Comparison of ENCODE assay signal across 1 cellular context in the genomic region with DNA sequence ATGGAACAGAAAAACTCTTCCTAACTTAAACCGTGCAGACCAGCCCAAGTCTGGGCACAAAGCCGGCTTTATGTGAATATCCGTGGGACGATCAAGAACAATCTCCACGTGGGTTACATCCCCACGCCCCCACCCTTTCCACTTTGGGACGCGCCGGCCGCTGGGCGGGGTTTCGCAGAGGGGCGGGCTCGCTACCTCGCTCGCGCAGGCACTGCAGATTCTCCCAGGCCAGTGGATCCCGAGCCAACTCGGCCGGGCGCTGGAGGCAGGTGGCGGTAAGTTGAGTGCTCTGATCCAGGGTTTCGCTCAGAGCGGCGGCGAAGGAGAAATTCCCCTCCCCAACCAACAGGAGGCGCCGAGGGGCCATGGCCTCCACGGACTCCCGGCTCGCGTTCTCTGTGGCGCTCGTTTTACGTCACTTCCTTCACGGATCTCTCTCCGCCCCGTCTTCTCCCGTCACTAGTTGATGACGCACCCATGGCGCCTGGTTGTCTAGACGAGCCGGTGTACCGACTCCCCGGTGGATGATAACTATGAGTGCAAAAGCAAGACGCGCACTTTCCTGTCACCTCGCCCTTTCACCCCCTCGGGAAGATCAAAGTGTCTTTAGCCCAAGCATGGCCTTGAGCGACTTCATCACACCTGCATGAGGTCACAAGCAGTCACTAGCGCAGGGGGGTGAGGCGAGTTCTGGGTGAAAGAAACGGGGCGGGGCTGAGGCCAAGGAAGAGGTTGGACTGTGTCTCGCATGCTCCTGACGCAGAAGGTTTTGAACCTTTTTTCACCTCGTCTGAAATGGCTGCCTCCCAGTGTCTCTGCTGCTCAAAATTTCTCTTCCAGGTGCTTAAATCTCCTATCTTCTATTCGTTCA.
TF ChIP-seq lines count a peak whose summit lies in the region.

A gene with protein sequence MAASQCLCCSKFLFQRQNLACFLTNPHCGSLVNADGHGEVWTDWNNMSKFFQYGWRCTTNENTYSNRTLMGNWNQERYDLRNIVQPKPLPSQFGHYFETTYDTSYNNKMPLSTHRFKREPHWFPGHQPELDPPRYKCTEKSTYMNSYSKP (plus strand): TSS at position 776 of the 871 bp plus-strand sequence. CDS start 20 bp downstream, at position 796.
A gene with protein sequence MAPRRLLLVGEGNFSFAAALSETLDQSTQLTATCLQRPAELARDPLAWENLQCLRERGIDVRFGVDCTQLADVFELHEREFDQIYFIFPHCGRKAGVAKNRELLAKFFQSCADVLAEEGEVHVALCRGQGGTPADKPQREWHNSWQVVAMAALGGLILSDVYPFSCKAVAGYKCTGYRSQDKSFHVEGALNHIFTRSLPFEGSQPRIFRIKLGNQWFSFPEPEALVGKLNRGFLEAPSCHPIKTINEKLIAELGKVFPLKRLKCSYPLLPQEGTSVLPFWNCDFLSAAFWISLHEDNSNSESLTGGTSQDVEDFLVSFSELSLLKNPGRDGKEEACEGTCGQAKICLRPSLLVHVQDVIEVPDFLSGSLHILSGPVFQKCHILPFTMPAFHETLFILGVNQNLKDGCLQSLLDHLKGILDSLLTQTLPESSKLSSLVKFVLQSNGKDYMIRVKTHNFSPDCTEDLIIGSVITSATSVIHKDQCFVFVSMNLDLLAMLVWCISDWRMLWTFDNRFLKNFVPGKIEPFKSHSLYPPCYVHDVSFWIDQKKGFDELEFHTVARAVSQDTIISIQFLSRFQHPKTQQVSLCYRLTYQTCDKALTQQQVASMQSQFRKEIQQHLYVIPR (minus strand): TSS at position 400 of the 871 bp plus-strand sequence. CDS start 33 bp downstream, at position 367.

TF ChIP-seq in GM12878, 131 proteins besides CTCF, POLR2A, EP300 and RAD21 (continued from another document and continues in another):
- TF ChIP-seq, protein P1, sequence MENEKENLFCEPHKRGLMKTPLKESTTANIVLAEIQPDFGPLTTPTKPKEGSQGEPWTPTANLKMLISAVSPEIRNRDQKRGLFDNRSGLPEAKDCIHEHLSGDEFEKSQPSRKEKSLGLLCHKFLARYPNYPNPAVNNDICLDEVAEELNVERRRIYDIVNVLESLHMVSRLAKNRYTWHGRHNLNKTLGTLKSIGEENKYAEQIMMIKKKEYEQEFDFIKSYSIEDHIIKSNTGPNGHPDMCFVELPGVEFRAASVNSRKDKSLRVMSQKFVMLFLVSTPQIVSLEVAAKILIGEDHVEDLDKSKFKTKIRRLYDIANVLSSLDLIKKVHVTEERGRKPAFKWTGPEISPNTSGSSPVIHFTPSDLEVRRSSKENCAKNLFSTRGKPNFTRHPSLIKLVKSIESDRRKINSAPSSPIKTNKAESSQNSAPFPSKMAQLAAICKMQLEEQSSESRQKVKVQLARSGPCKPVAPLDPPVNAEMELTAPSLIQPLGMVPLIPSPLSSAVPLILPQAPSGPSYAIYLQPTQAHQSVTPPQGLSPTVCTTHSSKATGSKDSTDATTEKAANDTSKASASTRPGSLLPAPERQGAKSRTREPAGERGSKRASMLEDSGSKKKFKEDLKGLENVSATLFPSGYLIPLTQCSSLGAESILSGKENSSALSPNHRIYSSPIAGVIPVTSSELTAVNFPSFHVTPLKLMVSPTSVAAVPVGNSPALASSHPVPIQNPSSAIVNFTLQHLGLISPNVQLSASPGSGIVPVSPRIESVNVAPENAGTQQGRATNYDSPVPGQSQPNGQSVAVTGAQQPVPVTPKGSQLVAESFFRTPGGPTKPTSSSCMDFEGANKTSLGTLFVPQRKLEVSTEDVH (IDR thresholded peaks at IDR 0.05; ENCODE audit: low read depth, partially characterized antibody) = peak; percentile 91
- TF ChIP-seq TARDBP (IDR thresholded peaks at IDR 0.05; ENCODE audit: borderline replicate concordance) (no peak; the same call in 1 of the 2 replicates), NBN (IDR thresholded peaks at IDR 0.05) (peak; percentile 100), MYB (IDR thresholded peaks at IDR 0.05; ENCODE audit: borderline replicate concordance, low read depth, low read length) (no peak), SREBF2 (IDR thresholded peaks at IDR 0.05; ENCODE audit: low read length) (no peak), GABPA (IDR thresholded peaks at IDR 0.05; ENCODE audit: low read depth) (peak; percentile 88), RFX5 (IDR thresholded peaks at IDR 0.05; ENCODE audit: low read depth, low read length) (0 out of 2 replicates have a peak, but pooled peaks have one; percentile 44), RELA (IDR thresholded peaks at IDR 0.05; ENCODE audit: borderline replicate concordance, partially characterized antibody) (peak; percentile 77), TCF3 (IDR thresholded peaks at IDR 0.05; ENCODE audit: borderline replicate concordance, insufficient read depth, low read depth, low read length) (no peak), PAX8 (IDR thresholded peaks at IDR 0.05) (no peak), SP1 (IDR thresholded peaks at IDR 0.05; ENCODE audit: low read depth, low read length) (peak; percentile 61), STAT3 (IDR thresholded peaks at IDR 0.05; ENCODE audit: low read depth, low read length) (0 out of 2 replicates have a peak, but pooled peaks have one; percentile 72), CBX5 (IDR thresholded peaks at IDR 0.05; ENCODE audit: low read depth) (no peak; the same call in 1 of the 2 replicates), YBX1 (IDR thresholded peaks at IDR 0.05) (no peak), ZZZ3 (IDR thresholded peaks at IDR 0.05; ENCODE audit: control insufficient read depth, insufficient read length, low read depth) (no peak), BHLHE40 (IDR thresholded peaks at IDR 0.05; ENCODE audit: borderline replicate concordance in 1 of 2, low read depth in 2 of 2, low read length in 1 of 2) (peak; percentile 48 to 54), NR2C2 (IDR thresholded peaks at IDR 0.05; ENCODE audit: borderline replicate concordance, control insufficient read depth, insufficient read length, low read depth) (no peak), SIN3A (IDR thresholded peaks at IDR 0.05; ENCODE audit: low read depth, low read length) (no peak; the same call in 1 of the 2 replicates), ZBED1 (IDR thresholded peaks at IDR 0.05; ENCODE audit: borderline replicate concordance) (0 out of 2 replicates have a peak, but pooled peaks have one; percentile 34), ESRRA (IDR thresholded peaks at IDR 0.05; ENCODE audit: low read length) (no peak; the same call in 1 of the 2 replicates), IRF4 (IDR thresholded peaks at IDR 0.05; ENCODE audit: low read depth, low read length) (0 out of 2 replicates have a peak, but pooled peaks have one; percentile 57), RAD51 (IDR thresholded peaks at IDR 0.05) (peak; percentile 51; the same call in 1 of the 2 replicates), SMC3 (IDR thresholded peaks at IDR 0.05; ENCODE audit: borderline replicate concordance, low read length) (peak; percentile 47; the same call in 1 of the 2 replicates), BACH1 (IDR thresholded peaks at IDR 0.05; ENCODE audit: borderline replicate concordance) (0 out of 2 replicates have a peak, but pooled peaks have one; percentile 39), ATF7 (IDR thresholded peaks at IDR 0.05; ENCODE audit: low read depth) (peak; percentile 92), MTA2 (IDR thresholded peaks at IDR 0.05; ENCODE audit: low read depth) (no peak; the same call in none of the 2 replicates), SMAD1 (IDR thresholded peaks at IDR 0.05; ENCODE audit: low read depth, partially characterized antibody) (peak; percentile 26), CHD4 (IDR thresholded peaks at IDR 0.05) (no peak), DPF2 (IDR thresholded peaks at IDR 0.05) (no peak)
- TF ChIP-seq, protein P2, sequence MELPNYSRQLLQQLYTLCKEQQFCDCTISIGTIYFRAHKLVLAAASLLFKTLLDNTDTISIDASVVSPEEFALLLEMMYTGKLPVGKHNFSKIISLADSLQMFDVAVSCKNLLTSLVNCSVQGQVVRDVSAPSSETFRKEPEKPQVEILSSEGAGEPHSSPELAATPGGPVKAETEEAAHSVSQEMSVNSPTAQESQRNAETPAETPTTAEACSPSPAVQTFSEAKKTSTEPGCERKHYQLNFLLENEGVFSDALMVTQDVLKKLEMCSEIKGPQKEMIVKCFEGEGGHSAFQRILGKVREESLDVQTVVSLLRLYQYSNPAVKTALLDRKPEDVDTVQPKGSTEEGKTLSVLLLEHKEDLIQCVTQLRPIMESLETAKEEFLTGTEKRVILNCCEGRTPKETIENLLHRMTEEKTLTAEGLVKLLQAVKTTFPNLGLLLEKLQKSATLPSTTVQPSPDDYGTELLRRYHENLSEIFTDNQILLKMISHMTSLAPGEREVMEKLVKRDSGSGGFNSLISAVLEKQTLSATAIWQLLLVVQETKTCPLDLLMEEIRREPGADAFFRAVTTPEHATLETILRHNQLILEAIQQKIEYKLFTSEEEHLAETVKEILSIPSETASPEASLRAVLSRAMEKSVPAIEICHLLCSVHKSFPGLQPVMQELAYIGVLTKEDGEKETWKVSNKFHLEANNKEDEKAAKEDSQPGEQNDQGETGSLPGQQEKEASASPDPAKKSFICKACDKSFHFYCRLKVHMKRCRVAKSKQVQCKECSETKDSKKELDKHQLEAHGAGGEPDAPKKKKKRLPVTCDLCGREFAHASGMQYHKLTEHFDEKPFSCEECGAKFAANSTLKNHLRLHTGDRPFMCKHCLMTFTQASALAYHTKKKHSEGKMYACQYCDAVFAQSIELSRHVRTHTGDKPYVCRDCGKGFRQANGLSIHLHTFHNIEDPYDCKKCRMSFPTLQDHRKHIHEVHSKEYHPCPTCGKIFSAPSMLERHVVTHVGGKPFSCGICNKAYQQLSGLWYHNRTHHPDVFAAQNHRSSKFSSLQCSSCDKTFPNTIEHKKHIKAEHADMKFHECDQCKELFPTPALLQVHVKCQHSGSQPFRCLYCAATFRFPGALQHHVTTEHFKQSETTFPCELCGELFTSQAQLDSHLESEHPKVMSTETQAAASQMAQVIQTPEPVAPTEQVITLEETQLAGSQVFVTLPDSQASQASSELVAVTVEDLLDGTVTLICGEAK (IDR thresholded peaks at IDR 0.05; ENCODE audit: borderline replicate concordance) = peak; percentile 92
- TF ChIP-seq, protein P3, sequence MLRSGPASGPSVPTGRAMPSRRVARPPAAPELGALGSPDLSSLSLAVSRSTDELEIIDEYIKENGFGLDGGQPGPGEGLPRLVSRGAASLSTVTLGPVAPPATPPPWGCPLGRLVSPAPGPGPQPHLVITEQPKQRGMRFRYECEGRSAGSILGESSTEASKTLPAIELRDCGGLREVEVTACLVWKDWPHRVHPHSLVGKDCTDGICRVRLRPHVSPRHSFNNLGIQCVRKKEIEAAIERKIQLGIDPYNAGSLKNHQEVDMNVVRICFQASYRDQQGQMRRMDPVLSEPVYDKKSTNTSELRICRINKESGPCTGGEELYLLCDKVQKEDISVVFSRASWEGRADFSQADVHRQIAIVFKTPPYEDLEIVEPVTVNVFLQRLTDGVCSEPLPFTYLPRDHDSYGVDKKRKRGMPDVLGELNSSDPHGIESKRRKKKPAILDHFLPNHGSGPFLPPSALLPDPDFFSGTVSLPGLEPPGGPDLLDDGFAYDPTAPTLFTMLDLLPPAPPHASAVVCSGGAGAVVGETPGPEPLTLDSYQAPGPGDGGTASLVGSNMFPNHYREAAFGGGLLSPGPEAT (IDR thresholded peaks at IDR 0.05; ENCODE audit: low read depth) = peak; percentile 89
- TF ChIP-seq, protein P4, sequence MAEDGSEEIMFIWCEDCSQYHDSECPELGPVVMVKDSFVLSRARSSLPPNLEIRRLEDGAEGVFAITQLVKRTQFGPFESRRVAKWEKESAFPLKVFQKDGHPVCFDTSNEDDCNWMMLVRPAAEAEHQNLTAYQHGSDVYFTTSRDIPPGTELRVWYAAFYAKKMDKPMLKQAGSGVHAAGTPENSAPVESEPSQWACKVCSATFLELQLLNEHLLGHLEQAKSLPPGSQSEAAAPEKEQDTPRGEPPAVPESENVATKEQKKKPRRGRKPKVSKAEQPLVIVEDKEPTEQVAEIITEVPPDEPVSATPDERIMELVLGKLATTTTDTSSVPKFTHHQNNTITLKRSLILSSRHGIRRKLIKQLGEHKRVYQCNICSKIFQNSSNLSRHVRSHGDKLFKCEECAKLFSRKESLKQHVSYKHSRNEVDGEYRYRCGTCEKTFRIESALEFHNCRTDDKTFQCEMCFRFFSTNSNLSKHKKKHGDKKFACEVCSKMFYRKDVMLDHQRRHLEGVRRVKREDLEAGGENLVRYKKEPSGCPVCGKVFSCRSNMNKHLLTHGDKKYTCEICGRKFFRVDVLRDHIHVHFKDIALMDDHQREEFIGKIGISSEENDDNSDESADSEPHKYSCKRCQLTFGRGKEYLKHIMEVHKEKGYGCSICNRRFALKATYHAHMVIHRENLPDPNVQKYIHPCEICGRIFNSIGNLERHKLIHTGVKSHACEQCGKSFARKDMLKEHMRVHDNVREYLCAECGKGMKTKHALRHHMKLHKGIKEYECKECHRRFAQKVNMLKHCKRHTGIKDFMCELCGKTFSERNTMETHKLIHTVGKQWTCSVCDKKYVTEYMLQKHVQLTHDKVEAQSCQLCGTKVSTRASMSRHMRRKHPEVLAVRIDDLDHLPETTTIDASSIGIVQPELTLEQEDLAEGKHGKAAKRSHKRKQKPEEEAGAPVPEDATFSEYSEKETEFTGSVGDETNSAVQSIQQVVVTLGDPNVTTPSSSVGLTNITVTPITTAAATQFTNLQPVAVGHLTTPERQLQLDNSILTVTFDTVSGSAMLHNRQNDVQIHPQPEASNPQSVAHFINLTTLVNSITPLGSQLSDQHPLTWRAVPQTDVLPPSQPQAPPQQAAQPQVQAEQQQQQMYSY (CRISPR knock-in tag; IDR thresholded peaks at IDR 0.05) = no peak
- TF ChIP-seq, protein P5, sequence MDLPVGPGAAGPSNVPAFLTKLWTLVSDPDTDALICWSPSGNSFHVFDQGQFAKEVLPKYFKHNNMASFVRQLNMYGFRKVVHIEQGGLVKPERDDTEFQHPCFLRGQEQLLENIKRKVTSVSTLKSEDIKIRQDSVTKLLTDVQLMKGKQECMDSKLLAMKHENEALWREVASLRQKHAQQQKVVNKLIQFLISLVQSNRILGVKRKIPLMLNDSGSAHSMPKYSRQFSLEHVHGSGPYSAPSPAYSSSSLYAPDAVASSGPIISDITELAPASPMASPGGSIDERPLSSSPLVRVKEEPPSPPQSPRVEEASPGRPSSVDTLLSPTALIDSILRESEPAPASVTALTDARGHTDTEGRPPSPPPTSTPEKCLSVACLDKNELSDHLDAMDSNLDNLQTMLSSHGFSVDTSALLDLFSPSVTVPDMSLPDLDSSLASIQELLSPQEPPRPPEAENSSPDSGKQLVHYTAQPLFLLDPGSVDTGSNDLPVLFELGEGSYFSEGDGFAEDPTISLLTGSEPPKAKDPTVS (IDR thresholded peaks at IDR 0.05; ENCODE audit: low read depth, low read length) = no peak
- TF ChIP-seq, protein P6, sequence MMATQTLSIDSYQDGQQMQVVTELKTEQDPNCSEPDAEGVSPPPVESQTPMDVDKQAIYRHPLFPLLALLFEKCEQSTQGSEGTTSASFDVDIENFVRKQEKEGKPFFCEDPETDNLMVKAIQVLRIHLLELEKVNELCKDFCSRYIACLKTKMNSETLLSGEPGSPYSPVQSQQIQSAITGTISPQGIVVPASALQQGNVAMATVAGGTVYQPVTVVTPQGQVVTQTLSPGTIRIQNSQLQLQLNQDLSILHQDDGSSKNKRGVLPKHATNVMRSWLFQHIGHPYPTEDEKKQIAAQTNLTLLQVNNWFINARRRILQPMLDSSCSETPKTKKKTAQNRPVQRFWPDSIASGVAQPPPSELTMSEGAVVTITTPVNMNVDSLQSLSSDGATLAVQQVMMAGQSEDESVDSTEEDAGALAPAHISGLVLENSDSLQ (IDR thresholded peaks at IDR 0.05) = peak; percentile 47
- TF ChIP-seq, protein P7, sequence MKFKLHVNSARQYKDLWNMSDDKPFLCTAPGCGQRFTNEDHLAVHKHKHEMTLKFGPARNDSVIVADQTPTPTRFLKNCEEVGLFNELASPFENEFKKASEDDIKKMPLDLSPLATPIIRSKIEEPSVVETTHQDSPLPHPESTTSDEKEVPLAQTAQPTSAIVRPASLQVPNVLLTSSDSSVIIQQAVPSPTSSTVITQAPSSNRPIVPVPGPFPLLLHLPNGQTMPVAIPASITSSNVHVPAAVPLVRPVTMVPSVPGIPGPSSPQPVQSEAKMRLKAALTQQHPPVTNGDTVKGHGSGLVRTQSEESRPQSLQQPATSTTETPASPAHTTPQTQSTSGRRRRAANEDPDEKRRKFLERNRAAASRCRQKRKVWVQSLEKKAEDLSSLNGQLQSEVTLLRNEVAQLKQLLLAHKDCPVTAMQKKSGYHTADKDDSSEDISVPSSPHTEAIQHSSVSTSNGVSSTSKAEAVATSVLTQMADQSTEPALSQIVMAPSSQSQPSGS (IDR thresholded peaks at IDR 0.05; ENCODE audit: low read length) = no peak
